Comparison of ENCODE assay signal across 2 cellular contexts in genomic region chr15:84608707-84609284, GRCh38.
TF ChIP-seq lines count a peak whose summit lies in the region.

No MANE protein-coding gene starts in this region.

TF ChIP-seq in GM23338, 12 proteins besides CTCF, POLR2A, EP300 and RAD21:
- TF ChIP-seq JUNB (IDR thresholded peaks at IDR 0.05; ENCODE audit: unreplicated experiment) (no peak), EZH2 (IDR thresholded peaks at IDR 0.05; ENCODE audit: low read depth, unreplicated experiment) (no peak), CREB1 (CRISPR knock-in tag; IDR thresholded peaks at IDR 0.05; ENCODE audit: low read depth) (no peak), ZNF331 (CRISPR knock-in tag; IDR thresholded peaks at IDR 0.05; ENCODE audit: low read depth) (no peak), POLR2AphosphoS5 (IDR thresholded peaks at IDR 0.05; ENCODE audit: low read depth) (no peak), STAT1 (IDR thresholded peaks at IDR 0.05; ENCODE audit: unreplicated experiment) (no peak), NANOG (IDR thresholded peaks at IDR 0.05; ENCODE audit: borderline replicate concordance) (no peak), EZH2phosphoT487 (IDR thresholded peaks at IDR 0.05; ENCODE audit: unreplicated experiment) (no peak), ZNF114 (CRISPR knock-in tag; IDR thresholded peaks at IDR 0.05) (no peak)
- TF ChIP-seq, protein P1, sequence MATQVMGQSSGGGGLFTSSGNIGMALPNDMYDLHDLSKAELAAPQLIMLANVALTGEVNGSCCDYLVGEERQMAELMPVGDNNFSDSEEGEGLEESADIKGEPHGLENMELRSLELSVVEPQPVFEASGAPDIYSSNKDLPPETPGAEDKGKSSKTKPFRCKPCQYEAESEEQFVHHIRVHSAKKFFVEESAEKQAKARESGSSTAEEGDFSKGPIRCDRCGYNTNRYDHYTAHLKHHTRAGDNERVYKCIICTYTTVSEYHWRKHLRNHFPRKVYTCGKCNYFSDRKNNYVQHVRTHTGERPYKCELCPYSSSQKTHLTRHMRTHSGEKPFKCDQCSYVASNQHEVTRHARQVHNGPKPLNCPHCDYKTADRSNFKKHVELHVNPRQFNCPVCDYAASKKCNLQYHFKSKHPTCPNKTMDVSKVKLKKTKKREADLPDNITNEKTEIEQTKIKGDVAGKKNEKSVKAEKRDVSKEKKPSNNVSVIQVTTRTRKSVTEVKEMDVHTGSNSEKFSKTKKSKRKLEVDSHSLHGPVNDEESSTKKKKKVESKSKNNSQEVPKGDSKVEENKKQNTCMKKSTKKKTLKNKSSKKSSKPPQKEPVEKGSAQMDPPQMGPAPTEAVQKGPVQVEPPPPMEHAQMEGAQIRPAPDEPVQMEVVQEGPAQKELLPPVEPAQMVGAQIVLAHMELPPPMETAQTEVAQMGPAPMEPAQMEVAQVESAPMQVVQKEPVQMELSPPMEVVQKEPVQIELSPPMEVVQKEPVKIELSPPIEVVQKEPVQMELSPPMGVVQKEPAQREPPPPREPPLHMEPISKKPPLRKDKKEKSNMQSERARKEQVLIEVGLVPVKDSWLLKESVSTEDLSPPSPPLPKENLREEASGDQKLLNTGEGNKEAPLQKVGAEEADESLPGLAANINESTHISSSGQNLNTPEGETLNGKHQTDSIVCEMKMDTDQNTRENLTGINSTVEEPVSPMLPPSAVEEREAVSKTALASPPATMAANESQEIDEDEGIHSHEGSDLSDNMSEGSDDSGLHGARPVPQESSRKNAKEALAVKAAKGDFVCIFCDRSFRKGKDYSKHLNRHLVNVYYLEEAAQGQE (IDR thresholded peaks at IDR 0.05; ENCODE audit: unreplicated experiment) = no peak
- TF ChIP-seq, protein P2, sequence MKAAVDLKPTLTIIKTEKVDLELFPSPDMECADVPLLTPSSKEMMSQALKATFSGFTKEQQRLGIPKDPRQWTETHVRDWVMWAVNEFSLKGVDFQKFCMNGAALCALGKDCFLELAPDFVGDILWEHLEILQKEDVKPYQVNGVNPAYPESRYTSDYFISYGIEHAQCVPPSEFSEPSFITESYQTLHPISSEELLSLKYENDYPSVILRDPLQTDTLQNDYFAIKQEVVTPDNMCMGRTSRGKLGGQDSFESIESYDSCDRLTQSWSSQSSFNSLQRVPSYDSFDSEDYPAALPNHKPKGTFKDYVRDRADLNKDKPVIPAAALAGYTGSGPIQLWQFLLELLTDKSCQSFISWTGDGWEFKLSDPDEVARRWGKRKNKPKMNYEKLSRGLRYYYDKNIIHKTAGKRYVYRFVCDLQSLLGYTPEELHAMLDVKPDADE (IDR thresholded peaks at IDR 0.05) = no peak
- TF ChIP-seq, protein P3, sequence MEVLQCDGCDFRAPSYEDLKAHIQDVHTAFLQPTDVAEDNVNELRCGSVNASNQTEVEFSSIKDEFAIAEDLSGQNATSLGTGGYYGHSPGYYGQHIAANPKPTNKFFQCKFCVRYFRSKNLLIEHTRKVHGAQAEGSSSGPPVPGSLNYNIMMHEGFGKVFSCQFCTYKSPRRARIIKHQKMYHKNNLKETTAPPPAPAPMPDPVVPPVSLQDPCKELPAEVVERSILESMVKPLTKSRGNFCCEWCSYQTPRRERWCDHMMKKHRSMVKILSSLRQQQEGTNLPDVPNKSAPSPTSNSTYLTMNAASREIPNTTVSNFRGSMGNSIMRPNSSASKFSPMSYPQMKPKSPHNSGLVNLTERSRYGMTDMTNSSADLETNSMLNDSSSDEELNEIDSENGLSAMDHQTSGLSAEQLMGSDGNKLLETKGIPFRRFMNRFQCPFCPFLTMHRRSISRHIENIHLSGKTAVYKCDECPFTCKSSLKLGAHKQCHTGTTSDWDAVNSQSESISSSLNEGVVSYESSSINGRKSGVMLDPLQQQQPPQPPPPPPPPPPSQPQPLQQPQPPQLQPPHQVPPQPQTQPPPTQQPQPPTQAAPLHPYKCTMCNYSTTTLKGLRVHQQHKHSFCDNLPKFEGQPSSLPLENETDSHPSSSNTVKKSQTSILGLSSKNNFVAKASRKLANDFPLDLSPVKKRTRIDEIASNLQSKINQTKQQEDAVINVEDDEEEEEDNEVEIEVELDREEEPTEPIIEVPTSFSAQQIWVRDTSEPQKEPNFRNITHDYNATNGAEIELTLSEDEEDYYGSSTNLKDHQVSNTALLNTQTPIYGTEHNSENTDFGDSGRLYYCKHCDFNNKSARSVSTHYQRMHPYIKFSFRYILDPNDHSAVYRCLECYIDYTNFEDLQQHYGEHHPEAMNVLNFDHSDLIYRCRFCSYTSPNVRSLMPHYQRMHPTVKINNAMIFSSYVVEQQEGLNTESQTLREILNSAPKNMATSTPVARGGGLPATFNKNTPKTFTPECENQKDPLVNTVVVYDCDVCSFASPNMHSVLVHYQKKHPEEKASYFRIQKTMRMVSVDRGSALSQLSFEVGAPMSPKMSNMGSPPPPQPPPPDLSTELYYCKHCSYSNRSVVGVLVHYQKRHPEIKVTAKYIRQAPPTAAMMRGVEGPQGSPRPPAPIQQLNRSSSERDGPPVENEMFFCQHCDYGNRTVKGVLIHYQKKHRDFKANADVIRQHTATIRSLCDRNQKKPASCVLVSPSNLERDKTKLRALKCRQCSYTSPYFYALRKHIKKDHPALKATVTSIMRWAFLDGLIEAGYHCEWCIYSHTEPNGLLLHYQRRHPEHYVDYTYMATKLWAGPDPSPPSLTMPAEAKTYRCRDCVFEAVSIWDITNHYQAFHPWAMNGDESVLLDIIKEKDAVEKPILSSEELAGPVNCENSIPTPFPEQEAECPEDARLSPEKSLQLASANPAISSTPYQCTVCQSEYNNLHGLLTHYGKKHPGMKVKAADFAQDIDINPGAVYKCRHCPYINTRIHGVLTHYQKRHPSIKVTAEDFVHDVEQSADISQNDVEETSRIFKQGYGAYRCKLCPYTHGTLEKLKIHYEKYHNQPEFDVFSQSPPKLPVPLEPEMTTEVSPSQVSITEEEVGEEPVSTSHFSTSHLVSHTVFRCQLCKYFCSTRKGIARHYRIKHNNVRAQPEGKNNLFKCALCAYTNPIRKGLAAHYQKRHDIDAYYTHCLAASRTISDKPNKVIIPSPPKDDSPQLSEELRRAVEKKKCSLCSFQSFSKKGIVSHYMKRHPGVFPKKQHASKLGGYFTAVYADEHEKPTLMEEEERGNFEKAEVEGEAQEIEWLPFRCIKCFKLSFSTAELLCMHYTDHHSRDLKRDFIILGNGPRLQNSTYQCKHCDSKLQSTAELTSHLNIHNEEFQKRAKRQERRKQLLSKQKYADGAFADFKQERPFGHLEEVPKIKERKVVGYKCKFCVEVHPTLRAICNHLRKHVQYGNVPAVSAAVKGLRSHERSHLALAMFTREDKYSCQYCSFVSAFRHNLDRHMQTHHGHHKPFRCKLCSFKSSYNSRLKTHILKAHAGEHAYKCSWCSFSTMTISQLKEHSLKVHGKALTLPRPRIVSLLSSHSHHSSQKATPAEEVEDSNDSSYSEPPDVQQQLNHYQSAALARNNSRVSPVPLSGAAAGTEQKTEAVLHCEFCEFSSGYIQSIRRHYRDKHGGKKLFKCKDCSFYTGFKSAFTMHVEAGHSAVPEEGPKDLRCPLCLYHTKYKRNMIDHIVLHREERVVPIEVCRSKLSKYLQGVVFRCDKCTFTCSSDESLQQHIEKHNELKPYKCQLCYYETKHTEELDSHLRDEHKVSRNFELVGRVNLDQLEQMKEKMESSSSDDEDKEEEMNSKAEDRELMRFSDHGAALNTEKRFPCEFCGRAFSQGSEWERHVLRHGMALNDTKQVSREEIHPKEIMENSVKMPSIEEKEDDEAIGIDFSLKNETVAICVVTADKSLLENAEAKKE (CRISPR knock-in tag; IDR thresholded peaks at IDR 0.05) = no peak

TF ChIP-seq in H1, 55 proteins besides CTCF, POLR2A, EP300 and RAD21:
- TF ChIP-seq RFX5 (IDR thresholded peaks at IDR 0.05; ENCODE audit: borderline replicate concordance, low read depth, low read length) (no peak), RNF2 (IDR thresholded peaks at IDR 0.05; ENCODE audit: borderline replicate concordance, low read depth, low read length, missing control alignments, poor library complexity, severe bottlenecking) (no peak), NANOG (IDR thresholded peaks at IDR 0.05; ENCODE audit: insufficient read depth, low read depth, low read length, poor library complexity, severe bottlenecking) (no peak), CHD2 (IDR thresholded peaks at IDR 0.05; ENCODE audit: low read length) (no peak), SIN3A (conservative IDR thresholded peaks at IDR 0.05 in 1 of 2, IDR thresholded peaks at IDR 0.05 in 1 of 2; ENCODE audit: low read depth in 1 of 2, low read length in 2 of 2) (peak; percentile 79 to 86; a peak in 2 of 4 replicates), MAX (IDR thresholded peaks at IDR 0.05) (no peak), CBX8 (IDR thresholded peaks at IDR 0.05; ENCODE audit: borderline replicate concordance, low read depth, low read length) (no peak), FOSL1 (IDR thresholded peaks at IDR 0.05; ENCODE audit: insufficient read depth, low read depth, low read length) (no peak), TAF7 (optimal IDR thresholded peaks at IDR 0.05; ENCODE audit: borderline replicate concordance, low read depth, low read length) (no peak), SAP30 (IDR thresholded peaks at IDR 0.05; ENCODE audit: insufficient read depth, insufficient replicate concordance, low read length) (peak; percentile 54), EGR1 (IDR thresholded peaks at IDR 0.05; ENCODE audit: borderline replicate concordance, low read depth, low read length) (no peak), EZH2 (IDR thresholded peaks at IDR 0.05; ENCODE audit: low read depth, low read length, severe bottlenecking) (no peak), CHD1 (IDR thresholded peaks at IDR 0.05; ENCODE audit: low read depth, low read length) (no peak), SP4 (IDR thresholded peaks at IDR 0.05; ENCODE audit: low read length) (no peak), PHF8 (conservative IDR thresholded peaks at IDR 0.05; ENCODE audit: low read depth, low read length) (no peak), TBP (IDR thresholded peaks at IDR 0.05; ENCODE audit: low read depth, low read length) (no peak)
- TF ChIP-seq, protein P4, sequence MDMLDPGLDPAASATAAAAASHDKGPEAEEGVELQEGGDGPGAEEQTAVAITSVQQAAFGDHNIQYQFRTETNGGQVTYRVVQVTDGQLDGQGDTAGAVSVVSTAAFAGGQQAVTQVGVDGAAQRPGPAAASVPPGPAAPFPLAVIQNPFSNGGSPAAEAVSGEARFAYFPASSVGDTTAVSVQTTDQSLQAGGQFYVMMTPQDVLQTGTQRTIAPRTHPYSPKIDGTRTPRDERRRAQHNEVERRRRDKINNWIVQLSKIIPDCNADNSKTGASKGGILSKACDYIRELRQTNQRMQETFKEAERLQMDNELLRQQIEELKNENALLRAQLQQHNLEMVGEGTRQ (IDR thresholded peaks at IDR 0.05; ENCODE audit: low read length) = no peak
